In genomic region chrX:12770440-12770839, GRCh38 we compare ENCODE assay signal across 9 cellular contexts. TPM values are rescaled to one million over a fixed set of nuclear protein-coding genes. Genes with fewer than 3 reads are reported as not detected.
DNase-seq lines count a peak whose midpoint lies in the region; ATAC-seq and TF ChIP-seq lines count a peak whose summit lies in the region.
"Had no signal": no experiment of that assay in that cellular context is flagged by ENCODE, and none has a peak within 500 bp of the region (broad histone marks: within the 10 kb centered on the region; RNA-seq: fewer than 3 reads in every experiment).

No MANE protein-coding gene starts in this region.

- in situ Hi-C loops in Panc1 (cut with HindIII; ENCODE audit: low pct_unique_long_range_greater_than_20kb, low sequenced_read_pairs), result no loop called here

- BruUV-seq in Panc1 (replicated peaks; lab: Mats Ljungman, UMichigan), result no TSS peak

- H3K4me1 ChIP-seq in Panc1 (ENCODE audit: control insufficient read depth, insufficient read depth, low read length) (no peaks in the 10 kb centered on the region), tibial nerve (no peaks in the 10 kb centered on the region)

- H3K27me3 ChIP-seq in Panc1 (ENCODE audit: control insufficient read depth, insufficient read depth, low read length) (no peaks in the 10 kb centered on the region), tibial nerve (peaks cover 0 to 27% of the 10 kb centered on the region in 2 donors)

- peak; percentile 22 for DNase-seq in AG10803 (ENCODE audit: low read depth)
- no peak for DNase-seq in Panc1 (ENCODE audit: low read depth, low spot score)
- peak; percentile 55 for DNase-seq in fibroblast of the aortic adventitia (ENCODE audit: low read depth)
- DNase-seq in tibial nerve (ENCODE audit: low spot score in 2 of 2), result no peak
- no peak for DNase-seq in effector CD4-positive, alpha-beta T cell
- DNase-seq in NCI-H2029 treated with DMSO at 0.1 percent for 48 hours (lab: John Stamatoyannopoulos, UW), result no peak

- ATAC-seq in GM19351 (IDR thresholded peaks at IDR 0.05; ENCODE audit: unreplicated experiment) (peak; percentile 40), Panc1 (peak; percentile 71), HG03097 (IDR thresholded peaks at IDR 0.05; ENCODE audit: low FRiP score, unreplicated experiment) (no peak)

- no peak overlapping the region for H3K4me3 ChIP-seq in AG10803 (ENCODE audit: low read length)
- H3K4me3 ChIP-seq in Panc1 (ENCODE audit: low read depth in 2 of 2, low read length in 2 of 2), result no peak overlapping the region
- no peak overlapping the region for H3K4me3 ChIP-seq in fibroblast of the aortic adventitia (ENCODE audit: low read depth, low read length)
- H3K4me3 ChIP-seq in tibial nerve, result no peak overlapping the region

- H3K27ac ChIP-seq in Panc1 (ENCODE audit: low read length) (no peak overlapping the region), tibial nerve (no peak overlapping the region)
- H3K27ac ChIP-seq: HL-60 had no signal

- H3K9me3 ChIP-seq in Panc1 (ENCODE audit: control insufficient read depth, insufficient read depth, low read depth, low read length), result no peaks in the 10 kb centered on the region
- no peaks in the 10 kb centered on the region for H3K9me3 ChIP-seq in tibial nerve

- H3K36me3 ChIP-seq in Panc1 (ENCODE audit: control insufficient read depth, insufficient read depth, low read length), result no peaks in the 10 kb centered on the region
- no peaks in the 10 kb centered on the region for H3K36me3 ChIP-seq in tibial nerve

- TF ChIP-seq POLR2A in tibial nerve (IDR thresholded peaks at IDR 0.05), result no peak

- intact Hi-C loops in Panc1 (cut with micrococcal nuclease; ENCODE audit: unreplicated experiment), result loop anchor here (5.0 kb wide), 1 partner anchor 688 kb away; no protein-coding TSS in a partner anchor

- 34 to 51% methylated on average over 5 of the region's 5 CpGs for WGBS in tibial nerve, 2 donors

- POLR2A ChIA-PET in Panc1 (lab: Charles Lee), result no interaction called here

- CTCF ChIA-PET in Panc1 (lab: Charles Lee), result interaction anchor here (0.5 kb wide), 1 partner anchor 40 kb away, joined by 3 read pairs; no protein-coding TSS in a partner anchor

- peak; percentile 44 for TF ChIP-seq CTCF in AG10803 (conservative IDR thresholded peaks at IDR 0.05; ENCODE audit: low read length)
- peak; percentile 54; the same call in 1 of the 2 replicates for TF ChIP-seq CTCF in Panc1 (IDR thresholded peaks at IDR 0.05)
- TF ChIP-seq CTCF in fibroblast of the aortic adventitia (IDR thresholded peaks at IDR 0.05; ENCODE audit: insufficient read depth, low read length), result peak; percentile 47
- TF ChIP-seq CTCF in tibial nerve (IDR thresholded peaks at IDR 0.05), result peak in 4 of 5 experiments; percentile 12 to 45 (median 28)

- TF ChIP-seq EP300 in tibial nerve (IDR thresholded peaks at IDR 0.05), result no peak

RNA-seq across cellular contexts. Expression of gene PRPS2, which starts 20.8 kb away (rescaled TPM):
- total RNA-seq in Panc1 (2021; ENCODE audit: unreplicated experiment) (28.4 TPM), fibroblast of the aortic adventitia (ENCODE audit: low replicate concordance) (7.9 and 37.7 TPM in 2 replicates), tibial nerve (100 to 1,000 TPM; 141 to 614 (median 393) TPM)
- polyA plus RNA-seq in Panc1 (2012; ENCODE audit: insufficient read length), result 30.6 TPM

Comparison
In these comparisons a context has a peak if more than half of its experiments do, and no peak if none do; other contexts are left out.
1. DNase-seq: peak in AG10803 (single experiment) and fibroblast of the aortic adventitia (single experiment); none in Panc1 (single experiment), tibial nerve (0 of 2), effector CD4-positive, alpha-beta T cell (single experiment) and NCI-H2029 treated with DMSO at 0.1 percent for 48 hours (single experiment).
2. Peak in every context shown above with its lines, with median percentiles within 50 percentile points of each other: CTCF ChIP-seq.